In genomic region chr18:8422391-8422790, GRCh38 we compare ENCODE assay signal across 22 cellular contexts.
"Had no signal": no experiment of that assay in that cellular context is flagged by ENCODE, and none has a peak within 500 bp of the region (broad histone marks: within the 10 kb centered on the region; RNA-seq: fewer than 3 reads in every experiment).

No MANE protein-coding gene starts in this region.

- H3K27ac ChIP-seq: gastrocnemius medialis, pancreas, prostate gland, right lobe of liver, spleen, testis, tibial nerve had no signal

- DNase-seq: cerebellar nuclear complex; effector memory CD8-positive, alpha-beta T cell; erythroblast; gastrocnemius medialis; heart right ventricle; immature natural killer cell; left colon; left ventricle myocardium superior; mucosa of descending colon; natural killer cell; pancreas; right lobe of liver; spleen; stimulated activated CD4-positive, alpha-beta T cell treated with anti-CD3 and anti-CD28 coated beads, Interleukin-15, amount 100 ng/mL, for 24 hours; stimulated activated CD4-positive, alpha-beta T cell treated with anti-CD3 and anti-CD28 coated beads, Interleukin-1b, Interleukin-23, amount 100 ng/mL, for 48 hours; stimulated activated CD4-positive, alpha-beta T cell treated with anti-CD3 and anti-CD28 coated beads, Interleukin-4, amount 100 ng/mL, for 4 hours; stimulated activated naive B cell treated with anti-CD40 and anti-IgM and Interleukin-4, amounts not matched to agents 10 μg/mL and 1 μg/mL and 100 μg/mL, for 72 hours; stimulated activated naive CD8-positive, alpha-beta T cell treated with anti-CD3 and anti-CD28 coated beads, Interleukin-15, amount 100 ng/mL, for 72 hours; testis had no signal

- H3K4me1 ChIP-seq: gastrocnemius medialis, pancreas, prostate gland, right lobe of liver, spleen, testis, tibial nerve had no signal

- H3K36me3 ChIP-seq: gastrocnemius medialis, heart right ventricle, pancreas, prostate gland, right lobe of liver, spleen, tibial nerve had no signal

- H3K9me3 ChIP-seq: gastrocnemius medialis, mucosa of descending colon, pancreas, prostate gland, right lobe of liver, testis, tibial nerve had no signal

- H3K4me3 ChIP-seq: gastrocnemius medialis, heart right ventricle, lung, mucosa of descending colon, pancreas, prostate gland, right lobe of liver, spleen, testis, tibial nerve had no signal

- ATAC-seq: effector memory CD8-positive, alpha-beta T cell; gastrocnemius medialis; left colon; left ventricle myocardium superior; mucosa of descending colon; natural killer cell; pancreas; right lobe of liver; stimulated activated naive B cell treated with anti-CD40 and anti-IgM and Interleukin-4, amounts not matched to agents 10 μg/mL and 1 μg/mL and 100 μg/mL, for 72 hours; stimulated activated naive CD8-positive, alpha-beta T cell treated with anti-CD3 and anti-CD28 coated beads, Interleukin-15, amount 100 ng/mL, for 72 hours had no signal

- H3K27me3 ChIP-seq: gastrocnemius medialis, heart right ventricle, pancreas, right lobe of liver, spleen, testis, tibial nerve had no signal
